17 cellular contexts compared by ENCODE assay signal in genomic region chr11:24886880-24887619, GRCh38.
DNase-seq lines count a peak whose midpoint lies in the region; ATAC-seq, FAIRE-seq and TF ChIP-seq lines count a peak whose summit lies in the region.
"Had no signal": no experiment of that assay in that cellular context is flagged by ENCODE, and none has a peak within 500 bp of the region (broad histone marks: within the 10 kb centered on the region; RNA-seq: fewer than 3 reads in every experiment).

No MANE protein-coding gene starts in this region.

- no peak for ATAC-seq in GM18907 (IDR thresholded peaks at IDR 0.05; ENCODE audit: unreplicated experiment)
- ATAC-seq: CD8-positive, alpha-beta T cell had no signal

- H3K9me3 ChIP-seq in SU-DHL-6 (ENCODE audit: insufficient read depth, low read length) (no peaks in the 10 kb centered on the region), neural progenitor cell (ENCODE audit: low read depth) (no peaks in the 10 kb centered on the region), thyroid gland (no peaks in the 10 kb centered on the region)
- H3K9me3 ChIP-seq: BLaER1 treated with 17β-estradiol and CSF1 and Interleukin-3, amounts not matched to agents 10 nM and 100 nM had no signal

- H3K4me2 ChIP-seq in SU-DHL-6 (ENCODE audit: low read depth, low read length, poor library complexity, severe bottlenecking) (peak overlapping the region; percentile 58), neural progenitor cell (no peak overlapping the region)
- H3K4me2 ChIP-seq: BLaER1 treated with 17β-estradiol and CSF1 and Interleukin-3, amounts not matched to agents 10 nM and 100 nM had no signal

- H3K27me3 ChIP-seq in SU-DHL-6 (ENCODE audit: low read length) (no peaks in the 10 kb centered on the region), neural progenitor cell (no peaks in the 10 kb centered on the region), thyroid gland (no peaks in the 10 kb centered on the region)
- H3K27me3 ChIP-seq: BLaER1 treated with 17β-estradiol and CSF1 and Interleukin-3, amounts not matched to agents 10 nM and 100 nM had no signal

- no peaks in the 10 kb centered on the region for H3K4me1 Mint-ChIP-seq in neural progenitor cell
- H3K4me1 Mint-ChIP-seq: B cell had no signal

- H3K4me3 ChIP-seq in SU-DHL-6 (ENCODE audit: insufficient read depth, low read length, poor library complexity, severe bottlenecking) (peak overlapping the region; percentile 28), neural progenitor cell (no peak overlapping the region), thyroid gland (replicated peaks in 1 of 3) (no peak overlapping the region)
- H3K4me3 ChIP-seq: BLaER1 treated with 17β-estradiol and CSF1 and Interleukin-3, amounts not matched to agents 10 nM and 100 nM had no signal

- TF ChIP-seq CTCF in SU-DHL-6 (IDR thresholded peaks at IDR 0.05; ENCODE audit: insufficient read depth, low read length, poor library complexity, severe bottlenecking): no peak
- no peak for TF ChIP-seq CTCF in neural progenitor cell (IDR thresholded peaks at IDR 0.05)
- no peak for TF ChIP-seq CTCF in thyroid gland (IDR thresholded peaks at IDR 0.05)

- H3K4me3 Mint-ChIP-seq in neural progenitor cell: no peak overlapping the region
- H3K4me3 Mint-ChIP-seq: B cell; CD8-positive, alpha-beta T cell had no signal

- no peaks in the 10 kb centered on the region for H3K27me3 Mint-ChIP-seq in neural progenitor cell (ENCODE audit: insufficient read depth, low read depth)
- H3K27me3 Mint-ChIP-seq: B cell had no signal

- no peak for FAIRE-seq in H54 (lab: Jason Lieb, UNC)
- FAIRE-seq: GM12892, GM18507, H1 had no signal

- H3F3A ChIP-seq in SU-DHL-6 (ENCODE audit: insufficient read depth) (peaks cover 19% of the 10 kb centered on the region; the same call in 1 of the 2 replicates), neural progenitor cell (ENCODE audit: low read depth) (no peaks in the 10 kb centered on the region)

- DNase-seq in DMS53 treated with DMSO at 0.1 percent for 48 hours (lab: John Stamatoyannopoulos, UW; ENCODE audit: unreplicated experiment) (peak; percentile 9), neural progenitor cell (ENCODE audit: low spot score) (no peak), thyroid gland (no peak), H54 (ENCODE audit: insufficient read length, low spot score) (no peak)
- DNase-seq: CD8-positive, alpha-beta T cell; COR-L47; DMS 273 treated with DMSO at 0.1 percent for 48 hours; DMS79; GDM1; HCEC 1CT had no signal

- no peak overlapping the region for H3K27ac Mint-ChIP-seq in neural progenitor cell
- H3K27ac Mint-ChIP-seq: B cell; CD8-positive, alpha-beta T cell had no signal

- WGBS in thyroid gland, 2 donors: 56 to 80% methylated on average over 4 of the region's 4 CpGs

- no peaks in the 10 kb centered on the region for H3K36me3 ChIP-seq in SU-DHL-6 (ENCODE audit: low read length)
- no peaks in the 10 kb centered on the region for H3K36me3 ChIP-seq in neural progenitor cell
- no peaks in the 10 kb centered on the region for H3K36me3 ChIP-seq in thyroid gland
- H3K36me3 ChIP-seq: BLaER1 treated with 17β-estradiol and CSF1 and Interleukin-3, amounts not matched to agents 10 nM and 100 nM had no signal

- no peaks in the 10 kb centered on the region for H3K9me2 ChIP-seq in SU-DHL-6 (replicated peaks; ENCODE audit: insufficient read depth, low read length)

- no peaks in the 10 kb centered on the region for H3K4me1 ChIP-seq in neural progenitor cell
- no peaks in the 10 kb centered on the region for H3K4me1 ChIP-seq in thyroid gland
- H3K4me1 ChIP-seq: BLaER1 treated with 17β-estradiol and CSF1 and Interleukin-3, amounts not matched to agents 10 nM and 100 nM had no signal

- H4K20me1 ChIP-seq in SU-DHL-6 (ENCODE audit: low read depth, low read length) (no peaks in the 10 kb centered on the region), neural progenitor cell (ENCODE audit: low read depth) (no peaks in the 10 kb centered on the region)
- H4K20me1 ChIP-seq: BLaER1 treated with 17β-estradiol and CSF1 and Interleukin-3, amounts not matched to agents 10 nM and 100 nM had no signal

- intact Hi-C loops in thyroid gland (cut with DNase I): no loop called here

- H2AFZ ChIP-seq in SU-DHL-6 (ENCODE audit: low read depth, low read length, severe bottlenecking): peak overlapping the region; percentile 78
- peak overlapping the region; percentile 28 for H2AFZ ChIP-seq in neural progenitor cell (replicated peaks)

- H3K27ac ChIP-seq in SU-DHL-6 (ENCODE audit: low read depth, low read length) (peak overlapping the region; percentile 88), neural progenitor cell (no peak overlapping the region), thyroid gland (no peak overlapping the region)
- H3K27ac ChIP-seq: BLaER1 treated with 17β-estradiol and CSF1 and Interleukin-3, amounts not matched to agents 10 nM and 100 nM had no signal

- TF ChIP-seq POLR2A in thyroid gland (IDR thresholded peaks at IDR 0.05): no peak
- no peak for TF ChIP-seq POLR2A in H54 (IDR thresholded peaks at IDR 0.05; ENCODE audit: low read depth, low read length)

- H3K79me2 ChIP-seq in SU-DHL-6 (ENCODE audit: insufficient read depth, low read length) (no peaks in the 10 kb centered on the region), neural progenitor cell (ENCODE audit: low read depth) (no peaks in the 10 kb centered on the region)

- H3K36me3 Mint-ChIP-seq in neural progenitor cell: no peaks in the 10 kb centered on the region
- H3K36me3 Mint-ChIP-seq: CD8-positive, alpha-beta T cell had no signal

- H3K9ac ChIP-seq in SU-DHL-6 (ENCODE audit: low read length) (peak overlapping the region; percentile 29), neural progenitor cell (no peak overlapping the region)
- H3K9ac ChIP-seq: BLaER1 treated with 17β-estradiol and CSF1 and Interleukin-3, amounts not matched to agents 10 nM and 100 nM had no signal

- no peaks in the 10 kb centered on the region for H3K9me3 Mint-ChIP-seq in neural progenitor cell
